8 cellular contexts compared by ENCODE assay signal in the genomic region with DNA sequence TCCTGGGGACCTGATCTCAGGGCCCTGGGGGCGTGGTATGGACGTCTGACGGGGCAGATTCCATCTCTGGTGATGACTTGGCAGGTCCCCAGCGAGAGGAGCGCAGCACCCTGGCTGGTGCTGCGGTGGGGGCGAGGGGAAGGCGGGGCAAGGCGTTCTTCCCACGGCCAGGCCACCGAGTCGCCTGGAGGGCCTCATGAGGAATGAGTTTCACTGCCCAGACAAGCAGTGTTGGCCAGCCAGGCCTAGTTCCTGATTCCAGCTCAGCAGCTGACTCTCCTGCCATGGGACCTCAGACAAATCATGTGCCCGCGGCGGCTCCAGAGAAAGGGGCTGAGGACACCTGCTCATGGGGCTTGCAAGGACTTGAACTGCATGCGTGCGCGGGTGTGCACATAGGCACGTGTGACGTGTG. TPM values are rescaled to one million over a fixed set of nuclear protein-coding genes. Genes with fewer than 3 reads are reported as not detected.
DNase-seq lines count a peak whose midpoint lies in the region; ATAC-seq and TF ChIP-seq lines count a peak whose summit lies in the region.
"Not testable (repeated sequence)": the region's sequence is repeated elsewhere in the genome, so short reads cannot be mapped to it uniquely, and the experiment has no call there.

No MANE protein-coding gene starts in this region.

- not testable (repeated sequence) for H3K27ac Mint-ChIP-seq in activated T-helper 17 cell treated with anti-CD3 and anti-CD28 coated beads, Interleukin-2, amount 50 U/mL, for 72 hours; stimulated activated naive B cell treated with anti-CD40 and anti-IgM and Interleukin-4, amounts not matched to agents 10 μg/mL and 1 μg/mL and 100 μg/mL, for 72 hours

- H3K4me1 Mint-ChIP-seq in activated T-helper 17 cell treated with anti-CD3 and anti-CD28 coated beads, Interleukin-2, amount 50 U/mL, for 72 hours; stimulated activated naive B cell treated with anti-CD40 and anti-IgM and Interleukin-4, amounts not matched to agents 10 μg/mL and 1 μg/mL and 100 μg/mL, for 72 hours: not testable (repeated sequence)

- DNase-seq in left lobe of liver (ENCODE audit: low spot score); stimulated activated naive B cell treated with anti-CD40 and anti-IgM and Interleukin-4, amounts not matched to agents 10 μg/mL and 1 μg/mL and 100 μg/mL, for 72 hours: not testable (repeated sequence)

- not testable (repeated sequence) for H3K4me3 Mint-ChIP-seq in activated T-helper 17 cell treated with anti-CD3 and anti-CD28 coated beads, Interleukin-2, amount 50 U/mL, for 72 hours; stimulated activated naive B cell treated with anti-CD40 and anti-IgM and Interleukin-4, amounts not matched to agents 10 μg/mL and 1 μg/mL and 100 μg/mL, for 72 hours

- H3K36me3 Mint-ChIP-seq in activated T-helper 17 cell treated with anti-CD3 and anti-CD28 coated beads, Interleukin-2, amount 50 U/mL, for 72 hours (ENCODE audit: low read depth); stimulated activated naive B cell treated with anti-CD40 and anti-IgM and Interleukin-4, amounts not matched to agents 10 μg/mL and 1 μg/mL and 100 μg/mL, for 72 hours: not testable (repeated sequence)

- ATAC-seq in GM18505 (IDR thresholded peaks at IDR 0.05; ENCODE audit: unreplicated experiment) (peak; percentile 20), GM19324 (IDR thresholded peaks at IDR 0.05; ENCODE audit: low FRiP score, unreplicated experiment) (peak; percentile 17), GM21786 (IDR thresholded peaks at IDR 0.05; ENCODE audit: unreplicated experiment) (peak; percentile 15), HG02981 (IDR thresholded peaks at IDR 0.05; ENCODE audit: unreplicated experiment) (peak; percentile 20), HG03439 (IDR thresholded peaks at IDR 0.05; ENCODE audit: unreplicated experiment) (peak; percentile 38), left lobe of liver (peak; percentile 43)
- peak; percentile 6 for ATAC-seq in activated T-helper 17 cell treated with anti-CD3 and anti-CD28 coated beads, Interleukin-2, amount 50 U/mL, for 72 hours (replicated peaks)
- ATAC-seq in stimulated activated naive B cell treated with anti-CD40 and anti-IgM and Interleukin-4, amounts not matched to agents 10 μg/mL and 1 μg/mL and 100 μg/mL, for 72 hours (replicated peaks), result peak; percentile 19 to 33

- not testable (repeated sequence) for TF ChIP-seq POLR2A in GM18505 (IDR thresholded peaks at IDR 0.05; ENCODE audit: borderline replicate concordance, extremely low read depth, insufficient read depth, insufficient read length)

- not testable (repeated sequence) for H3K9me3 Mint-ChIP-seq in activated T-helper 17 cell treated with anti-CD3 and anti-CD28 coated beads, Interleukin-2, amount 50 U/mL, for 72 hours; stimulated activated naive B cell treated with anti-CD40 and anti-IgM and Interleukin-4, amounts not matched to agents 10 μg/mL and 1 μg/mL and 100 μg/mL, for 72 hours

- not testable (repeated sequence) for H3K27me3 Mint-ChIP-seq in activated T-helper 17 cell treated with anti-CD3 and anti-CD28 coated beads, Interleukin-2, amount 50 U/mL, for 72 hours; stimulated activated naive B cell treated with anti-CD40 and anti-IgM and Interleukin-4, amounts not matched to agents 10 μg/mL and 1 μg/mL and 100 μg/mL, for 72 hours

RNA-seq across cellular contexts. Expression of a gene that starts 21.3 kb away (rescaled TPM):
- total RNA-seq in activated T-helper 17 cell treated with anti-CD3 and anti-CD28 coated beads, Interleukin-2, amount 50 U/mL, for 72 hours, result 10 to 100 TPM; 65.6 to 77.0 TPM
- 41.2 TPM for total RNA-seq in left lobe of liver

RNA-seq across cellular contexts. Expression of a gene that starts 47.6 kb away (rescaled TPM):
- 10 to 100 TPM; 40.4 to 42.0 TPM for total RNA-seq in activated T-helper 17 cell treated with anti-CD3 and anti-CD28 coated beads, Interleukin-2, amount 50 U/mL, for 72 hours
- total RNA-seq in left lobe of liver, result 4.8 TPM
